Comparison of ENCODE assay signal across 8 cellular contexts in genomic region chr17:38752930-38753506, GRCh38. TPM values are rescaled to one million over a fixed set of nuclear protein-coding genes. Genes with fewer than 3 reads are reported as not detected.
DNase-seq lines count a peak whose midpoint lies in the region; ATAC-seq and TF ChIP-seq lines count a peak whose summit lies in the region.

No MANE protein-coding gene starts in this region.

- H3K4me3 ChIP-seq in tibial artery: peak overlapping the region; percentile 73 to 96

- no peak for TF ChIP-seq CTCF in CD4-positive, alpha-beta T cell (IDR thresholded peaks at IDR 0.05)
- no peak for TF ChIP-seq CTCF in tibial artery (IDR thresholded peaks at IDR 0.05)

- H3K4me1 Mint-ChIP-seq in CD4-positive, alpha-beta T cell (ENCODE audit: low read depth): peaks cover 38% of the 10 kb centered on the region
- H3K4me1 Mint-ChIP-seq in activated naive CD8-positive, alpha-beta T cell treated with anti-CD3 and anti-CD28 coated beads, Interleukin-2, amount 10 ng/mL, durations not matched to agents 7 days and 5 days: peaks cover 28% of the 10 kb centered on the region

- peaks cover 27% of the 10 kb centered on the region for H3K27me3 Mint-ChIP-seq in CD4-positive, alpha-beta T cell
- peaks cover 19% of the 10 kb centered on the region for H3K27me3 Mint-ChIP-seq in activated naive CD8-positive, alpha-beta T cell treated with anti-CD3 and anti-CD28 coated beads, Interleukin-2, amount 10 ng/mL, durations not matched to agents 7 days and 5 days

- POLR2A ChIA-PET in CD4-positive, alpha-beta T cell (lab: Charles Lee): interaction anchor here (0.7 to 2.8 kb wide), 8 partner anchors 8 to 414 kb away, joined by 4 to 22 read pairs (median 14); partner anchors contain the start of genes CISD3, MLLT6 and RPL23
- POLR2A ChIA-PET in activated naive CD8-positive, alpha-beta T cell treated with anti-CD3 and anti-CD28 coated beads, Interleukin-2, amount 10 ng/mL, durations not matched to agents 7 days and 5 days (lab: Charles Lee): interaction anchor here (0.7 to 1.0 kb wide), 5 partner anchors 10 to 78 kb away, joined by 3 read pairs; partner anchors contain the start of gene MLLT6

- peak overlapping the region; percentile 83 for H3K27ac Mint-ChIP-seq in CD4-positive, alpha-beta T cell
- H3K27ac Mint-ChIP-seq in activated naive CD8-positive, alpha-beta T cell treated with anti-CD3 and anti-CD28 coated beads, Interleukin-2, amount 10 ng/mL, durations not matched to agents 7 days and 5 days: peak overlapping the region; percentile 97

- peaks cover 27% of the 10 kb centered on the region for H3K27me3 ChIP-seq in CD4-positive, alpha-beta T cell (ENCODE audit: control insufficient read depth, insufficient read depth, low read length)
- no peaks in the 10 kb centered on the region for H3K27me3 ChIP-seq in tibial artery

- ATAC-seq in CD4-positive, alpha-beta T cell (ENCODE audit: poor library complexity): peak; percentile 11
- ATAC-seq in HG02763 (IDR thresholded peaks at IDR 0.05; ENCODE audit: unreplicated experiment) (peak; percentile 6), left colon (no peak), GM21723 (IDR thresholded peaks at IDR 0.05; ENCODE audit: unreplicated experiment) (no peak)
- ATAC-seq in activated naive CD8-positive, alpha-beta T cell treated with anti-CD3 and anti-CD28 coated beads, Interleukin-2, amount 10 ng/mL, durations not matched to agents 7 days and 5 days (ENCODE audit: low read depth): peak; percentile 10

- peak overlapping the region; percentile 80 for H3K27ac ChIP-seq in CD4-positive, alpha-beta T cell (ENCODE audit: low read depth, low read length)
- H3K27ac ChIP-seq in tibial artery: peak overlapping the region; percentile 85 to 96

- no peaks in the 10 kb centered on the region for H3K9me3 ChIP-seq in CD4-positive, alpha-beta T cell (ENCODE audit: control insufficient read depth, low read length)
- H3K9me3 ChIP-seq in tibial artery: no peaks in the 10 kb centered on the region

- H3K9me3 Mint-ChIP-seq in CD4-positive, alpha-beta T cell: no peaks in the 10 kb centered on the region
- no peaks in the 10 kb centered on the region for H3K9me3 Mint-ChIP-seq in activated naive CD8-positive, alpha-beta T cell treated with anti-CD3 and anti-CD28 coated beads, Interleukin-2, amount 10 ng/mL, durations not matched to agents 7 days and 5 days

- peaks cover 34% of the 10 kb centered on the region for H3K36me3 Mint-ChIP-seq in CD4-positive, alpha-beta T cell (ENCODE audit: low read depth)
- peaks cover 13% of the 10 kb centered on the region for H3K36me3 Mint-ChIP-seq in activated naive CD8-positive, alpha-beta T cell treated with anti-CD3 and anti-CD28 coated beads, Interleukin-2, amount 10 ng/mL, durations not matched to agents 7 days and 5 days

- no peak for DNase-seq in CD4-positive, alpha-beta T cell
- DNase-seq in activated naive CD8-positive, alpha-beta T cell treated with anti-CD3 and anti-CD28 coated beads, Interleukin-2, amount 10 ng/mL, durations not matched to agents 7 days and 5 days: no peak
- peak; percentile 23 to 45 for DNase-seq in left colon
- DNase-seq in tibial artery: no peak
- no peak for DNase-seq in NCI-H345 treated with DMSO at 0.1 percent for 48 hours (lab: John Stamatoyannopoulos, UW; ENCODE audit: unreplicated experiment)
- no peak for DNase-seq in NCI-H226

- intact Hi-C loops in CD4-positive, alpha-beta T cell (cut with DNase I, micrococcal nuclease): loop anchor here (1.0 to 10.0 kb wide), 7 partner anchors 24 to 402 kb away; partner anchors contain the start of genes MLLT6 (in 2 of the 2), CWC25 (in 1 of the 2), PIP4K2B (in 1 of the 2) and PLXDC1 (in 1 of the 2)
- intact Hi-C loops in left colon (cut with DNase I, micrococcal nuclease): no loop called here
- intact Hi-C loops in tibial artery (cut with DNase I; ENCODE audit: low total_unique reads): loop anchor here (5.0 kb wide), 1 partner anchor 44 kb away; the partner anchor contains the start of gene PIP4K2B

- peaks cover 12 to 34% (median 25%) of the 10 kb centered on the region in 3 donors for H3K36me3 ChIP-seq in tibial artery

- H3K4me3 Mint-ChIP-seq in CD4-positive, alpha-beta T cell: peak overlapping the region; percentile 99
- H3K4me3 Mint-ChIP-seq in activated naive CD8-positive, alpha-beta T cell treated with anti-CD3 and anti-CD28 coated beads, Interleukin-2, amount 10 ng/mL, durations not matched to agents 7 days and 5 days: peak overlapping the region; percentile 98

- H3K4me1 ChIP-seq in tibial artery: peaks cover 0 to 51% (median 40%) of the 10 kb centered on the region in 4 donors

- CTCF ChIA-PET in CD4-positive, alpha-beta T cell (lab: Charles Lee): interaction anchor here (1.2 kb wide), 1 partner anchor 46 kb away, joined by 4 read pairs; no protein-coding TSS in a partner anchor

RNA-seq across cellular contexts. Expression of gene PSMB3, which starts 0.5 kb away (rescaled TPM):
- 10 to 100 TPM; 46.6 to 55.0 TPM for total RNA-seq in CD4-positive, alpha-beta T cell
- 100 to 1,000 TPM; 182 to 189 TPM for total RNA-seq in activated naive CD8-positive, alpha-beta T cell treated with anti-CD3 and anti-CD28 coated beads, Interleukin-2, amount 10 ng/mL, durations not matched to agents 7 days and 5 days
- 100 to 1,000 TPM; 131 to 154 TPM for total RNA-seq in left colon

RNA-seq across cellular contexts. Expression of gene PCGF2, which starts 4.9 kb away (rescaled TPM):
- total RNA-seq in CD4-positive, alpha-beta T cell: not detected
- total RNA-seq in activated naive CD8-positive, alpha-beta T cell treated with anti-CD3 and anti-CD28 coated beads, Interleukin-2, amount 10 ng/mL, durations not matched to agents 7 days and 5 days: 1 to 10 TPM; 1.8 to 2.0 TPM
- total RNA-seq in left colon: 10 to 100 TPM; 41.1 to 53.7 TPM

RNA-seq across cellular contexts. Expression of gene CISD3, which starts 22.9 kb away (rescaled TPM):
- total RNA-seq in CD4-positive, alpha-beta T cell: 1 to 10 TPM; 4.7 to 5.7 TPM
- total RNA-seq in activated naive CD8-positive, alpha-beta T cell treated with anti-CD3 and anti-CD28 coated beads, Interleukin-2, amount 10 ng/mL, durations not matched to agents 7 days and 5 days: 10 to 100 TPM; 30.4 to 37.3 TPM
- total RNA-seq in left colon: 10 to 100 TPM; 91.6 to 99.8 TPM

RNA-seq across cellular contexts. Expression of gene PIP4K2B, which starts 46.3 kb away (rescaled TPM):
- 10 to 100 TPM; 17.0 to 17.2 TPM for total RNA-seq in CD4-positive, alpha-beta T cell
- total RNA-seq in activated naive CD8-positive, alpha-beta T cell treated with anti-CD3 and anti-CD28 coated beads, Interleukin-2, amount 10 ng/mL, durations not matched to agents 7 days and 5 days: 10 to 100 TPM; 55.1 to 58.0 TPM
- 10 to 100 TPM; 14.1 to 18.5 TPM for total RNA-seq in left colon

RNA-seq across cellular contexts. Expression of gene MLLT6, which starts 47.9 kb away (rescaled TPM):
- 100 to 1,000 TPM; 321 to 324 TPM for total RNA-seq in CD4-positive, alpha-beta T cell
- 100 to 1,000 TPM; 333 to 343 TPM for total RNA-seq in activated naive CD8-positive, alpha-beta T cell treated with anti-CD3 and anti-CD28 coated beads, Interleukin-2, amount 10 ng/mL, durations not matched to agents 7 days and 5 days
- total RNA-seq in left colon: 10 to 100 TPM; 82.5 to 87.9 TPM

Comparison
In these comparisons a context has a peak if more than half of its experiments do, and no peak if none do; other contexts are left out.
1. ATAC-seq: peak in CD4-positive, alpha-beta T cell (single experiment), HG02763 (single experiment) and activated naive CD8-positive, alpha-beta T cell treated with anti-CD3 and anti-CD28 coated beads, Interleukin-2, amount 10 ng/mL, durations not matched to agents 7 days and 5 days (single experiment); none in left colon (single experiment) and GM21723 (single experiment).
2. DNase-seq: peak in left colon (2 of 2); none in CD4-positive, alpha-beta T cell (0 of 10), activated naive CD8-positive, alpha-beta T cell treated with anti-CD3 and anti-CD28 coated beads, Interleukin-2, amount 10 ng/mL, durations not matched to agents 7 days and 5 days (single experiment), tibial artery (0 of 2), NCI-H345 treated with DMSO at 0.1 percent for 48 hours (single experiment) and NCI-H226 (single experiment).
3. RNA of gene PCGF2, which starts 4.9 kb away (total RNA-seq): 41.1 to 53.7 TPM in left colon; 1.8 to 2.0 TPM in activated naive CD8-positive, alpha-beta T cell treated with anti-CD3 and anti-CD28 coated beads, Interleukin-2, amount 10 ng/mL, durations not matched to agents 7 days and 5 days and not detected in CD4-positive, alpha-beta T cell; every median in the first group is over 10 times any median in the second.
4. RNA of gene CISD3, which starts 22.9 kb away (total RNA-seq): 91.6 to 99.8 TPM in left colon and 30.4 to 37.3 TPM in activated naive CD8-positive, alpha-beta T cell treated with anti-CD3 and anti-CD28 coated beads, Interleukin-2, amount 10 ng/mL, durations not matched to agents 7 days and 5 days; 4.7 to 5.7 TPM in CD4-positive, alpha-beta T cell; every median in the first group is over 4 times any median in the second.
5. intact Hi-C loops: an anchor here in CD4-positive, alpha-beta T cell (1.0 to 10.0 kb wide) and tibial artery (5.0 kb wide); none called in left colon.